Comparison of ENCODE assay signal across 11 cellular contexts in the genomic region with DNA sequence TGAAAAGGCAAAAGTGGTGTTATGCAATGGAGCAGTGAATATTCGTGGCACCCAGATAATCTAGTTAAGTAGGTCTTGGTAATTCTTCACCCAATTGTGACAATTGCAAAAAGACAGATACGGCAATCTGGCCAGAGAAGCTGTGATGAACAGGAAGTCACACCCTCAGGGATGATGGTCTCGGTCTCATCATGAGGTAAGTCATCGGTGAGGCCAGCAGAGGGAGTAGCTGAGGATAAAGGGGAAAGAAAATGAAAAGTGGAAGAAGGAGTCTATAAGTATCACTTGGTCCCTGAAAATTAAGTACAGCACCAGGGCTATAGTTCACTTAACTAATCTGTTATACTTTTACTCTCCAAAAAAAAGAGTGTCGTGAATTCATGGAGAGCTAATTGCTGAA.
DNase-seq lines count a peak whose midpoint lies in the region; ATAC-seq and TF ChIP-seq lines count a peak whose summit lies in the region.
"Had no signal": no experiment of that assay in that cellular context is flagged by ENCODE, and none has a peak within 500 bp of the region (broad histone marks: within the 10 kb centered on the region; RNA-seq: fewer than 3 reads in every experiment).

No MANE protein-coding gene starts in this region.

- TF ChIP-seq CTCF in brain microvascular endothelial cell (IDR thresholded peaks at IDR 0.05; ENCODE audit: low read depth, low read length, missing control alignments): peak; percentile 34

- H3K36me3 ChIP-seq in brain microvascular endothelial cell (replicated peaks): no peaks in the 10 kb centered on the region
- H3K36me3 ChIP-seq: BLaER1 treated with 17β-estradiol and CSF1 and Interleukin-3, amounts not matched to agents 10 nM and 100 nM had no signal

- H3K27me3 ChIP-seq in brain microvascular endothelial cell (replicated peaks): no peaks in the 10 kb centered on the region
- H3K27me3 ChIP-seq: BLaER1 treated with 17β-estradiol and CSF1 and Interleukin-3, amounts not matched to agents 10 nM and 100 nM had no signal

- H3K27ac ChIP-seq in brain microvascular endothelial cell: no peak overlapping the region
- H3K27ac ChIP-seq: BLaER1 treated with 17β-estradiol and CSF1 and Interleukin-3, amounts not matched to agents 10 nM and 100 nM had no signal

- no peak overlapping the region for H3K4me3 ChIP-seq in brain microvascular endothelial cell (ENCODE audit: low read depth, low read length)
- H3K4me3 ChIP-seq: BLaER1 treated with 17β-estradiol and CSF1 and Interleukin-3, amounts not matched to agents 10 nM and 100 nM had no signal

- DNase-seq in A172 (ENCODE audit: low spot score): peak; percentile 1
- DNase-seq in ELF-1 (ENCODE audit: low read depth, low spot score): peak; percentile 9
- DNase-seq in NCI-H69 (lab: John Stamatoyannopoulos, UW): peak; percentile 65
- DNase-seq in brain microvascular endothelial cell: no peak
- no peak for DNase-seq in NCI-H510A (lab: John Stamatoyannopoulos, UW)
- no peak for DNase-seq in GM19238 (ENCODE audit: insufficient read length, low spot score)
- no peak for DNase-seq in activated CD8-positive, alpha-beta memory T cell treated with anti-CD3 and anti-CD28 coated beads, Interleukin-2, amount 50 U/mL, for 4 hours
- DNase-seq: activated naive CD8-positive, alpha-beta T cell treated with anti-CD3 and anti-CD28 coated beads for 36 hours; immature natural killer cell had no signal

- ATAC-seq in GM18858 (IDR thresholded peaks at IDR 0.05; ENCODE audit: unreplicated experiment): no peak

- in situ Hi-C loops in brain microvascular endothelial cell (cut with HindIII; ENCODE audit: low pct_ligation_motif_present, low sequenced_read_pairs): no loop called here

Comparison
In these comparisons a context has a peak if more than half of its experiments do, and no peak if none do; other contexts are left out.
1. DNase-seq: peak in A172 (single experiment), ELF-1 (single experiment) and NCI-H69 (single experiment); none in brain microvascular endothelial cell (single experiment), NCI-H510A (single experiment), GM19238 (single experiment) and activated CD8-positive, alpha-beta memory T cell treated with anti-CD3 and anti-CD28 coated beads, Interleukin-2, amount 50 U/mL, for 4 hours (single experiment).